In the genomic region with DNA sequence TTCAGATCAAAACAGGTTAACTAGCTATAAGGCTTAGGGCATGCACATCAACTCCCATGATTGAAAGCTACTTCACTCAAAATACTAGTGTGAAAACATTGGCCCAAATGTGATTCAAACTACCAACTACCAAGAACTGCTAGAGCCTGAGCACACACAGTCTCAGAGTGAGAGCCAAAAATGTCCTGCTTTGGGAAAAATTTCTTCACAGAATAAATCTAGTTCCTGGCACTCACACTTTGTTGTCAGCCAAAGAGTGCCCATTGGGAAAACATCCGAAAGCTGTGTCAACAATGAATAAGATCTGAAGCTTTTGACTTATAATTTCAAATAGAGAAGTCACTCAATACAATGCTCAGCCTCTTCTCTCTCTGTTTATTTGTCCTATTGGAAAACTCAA, we compare ENCODE assay signal across 34 cellular contexts.
"Had no signal": no experiment of that assay in that cellular context is flagged by ENCODE, and none has a peak within 500 bp of the region (broad histone marks: within the 10 kb centered on the region; RNA-seq: fewer than 3 reads in every experiment).

No MANE protein-coding gene starts in this region.

- H3K36me3 ChIP-seq: cardiac muscle cell, gastrocnemius medialis, neural progenitor cell, sigmoid colon, suprapubic skin, tibial nerve had no signal

- H3K27ac Mint-ChIP-seq: activated CD4-positive, alpha-beta memory T cell treated with anti-CD3 and anti-CD28 coated beads, Interleukin-2, amount 10 ng/mL, durations not matched to agents 7 days and 5 days; activated CD4-positive, alpha-beta T cell treated with anti-CD3 and anti-CD28 coated beads, Interleukin-2, amount 10 ng/mL, durations not matched to agents 7 days and 5 days; activated naive CD4-positive, alpha-beta T cell treated with anti-CD3 and anti-CD28 coated beads, Interleukin-2, amount 50 U/mL, for 72 hours; activated T-cell treated with anti-CD3 and anti-CD28 coated beads, Interleukin-2, amount 50 U/mL, for 24 hours; activated T-helper 2 cell treated with anti-CD3 and anti-CD28 coated beads, Interferon-gamma antibody, Interleukin-2, Interleukin-4, amounts not matched to agents 10 μg/mL and 5 μg/mL and 100 μg/mL, durations not matched to agents 14 hours and 24 hours and 36 hours; brain; effector memory CD8-positive, alpha-beta T cell; memory B cell; natural killer cell; neural progenitor cell; stimulated activated memory B cell treated with anti-CD40 and anti-IgM and Interleukin-4, amounts not matched to agents 10 μg/mL and 1 μg/mL and 100 μg/mL, for 72 hours; stimulated activated naive CD8-positive, alpha-beta T cell treated with anti-CD3 and anti-CD28 coated beads, Interleukin-15, amount 100 ng/mL, for 72 hours; T-helper 17 cell; WTC11 had no signal

- H3K9me3 ChIP-seq: gastrocnemius medialis, sigmoid colon, suprapubic skin, tibial nerve had no signal

- H3K4me1 ChIP-seq: gastrocnemius medialis, neural progenitor cell, sigmoid colon had no signal

- H3K4me3 Mint-ChIP-seq: activated CD4-positive, alpha-beta memory T cell treated with anti-CD3 and anti-CD28 coated beads, Interleukin-2, amount 10 ng/mL, durations not matched to agents 7 days and 5 days; activated CD4-positive, alpha-beta T cell treated with anti-CD3 and anti-CD28 coated beads, Interleukin-2, amount 10 ng/mL, durations not matched to agents 7 days and 5 days; activated T-cell treated with anti-CD3 and anti-CD28 coated beads, Interleukin-2, amount 50 U/mL, for 24 hours; brain; effector memory CD8-positive, alpha-beta T cell; memory B cell; natural killer cell; neural progenitor cell; stimulated activated memory B cell treated with anti-CD40 and anti-IgM and Interleukin-4, amounts not matched to agents 10 μg/mL and 1 μg/mL and 100 μg/mL, for 72 hours; stimulated activated naive CD8-positive, alpha-beta T cell treated with anti-CD3 and anti-CD28 coated beads, Interleukin-15, amount 100 ng/mL, for 72 hours; T-helper 17 cell; WTC11 had no signal

- H3K27me3 ChIP-seq: cardiac muscle cell, dorsolateral prefrontal cortex, gastrocnemius medialis, hepatocyte, neural progenitor cell, sigmoid colon, suprapubic skin, tibial nerve had no signal

- H3K36me3 Mint-ChIP-seq: activated naive CD4-positive, alpha-beta T cell treated with anti-CD3 and anti-CD28 coated beads, Interleukin-2, amount 50 U/mL, for 72 hours; brain; memory B cell; natural killer cell; neural progenitor cell; stimulated activated memory B cell treated with anti-CD40 and anti-IgM and Interleukin-4, amounts not matched to agents 10 μg/mL and 1 μg/mL and 100 μg/mL, for 72 hours had no signal

- H3K4me1 Mint-ChIP-seq: activated CD4-positive, alpha-beta memory T cell treated with anti-CD3 and anti-CD28 coated beads, Interleukin-2, amount 10 ng/mL, durations not matched to agents 7 days and 5 days; activated CD4-positive, alpha-beta T cell treated with anti-CD3 and anti-CD28 coated beads, Interleukin-2, amount 10 ng/mL, durations not matched to agents 7 days and 5 days; brain; memory B cell; natural killer cell; neural progenitor cell; stimulated activated memory B cell treated with anti-CD40 and anti-IgM and Interleukin-4, amounts not matched to agents 10 μg/mL and 1 μg/mL and 100 μg/mL, for 72 hours; stimulated activated naive CD8-positive, alpha-beta T cell treated with anti-CD3 and anti-CD28 coated beads, Interleukin-15, amount 100 ng/mL, for 72 hours; T-helper 17 cell; WTC11 had no signal

- ATAC-seq: activated naive CD4-positive, alpha-beta T cell treated with anti-CD3 and anti-CD28 coated beads, Interleukin-2, amount 50 U/mL, for 72 hours; effector memory CD8-positive, alpha-beta T cell; natural killer cell; SK-N-SH treated with all-trans-retinoic acid at 6 μM for 48 hours; stimulated activated memory B cell treated with anti-CD40 and anti-IgM and Interleukin-4, amounts not matched to agents 10 μg/mL and 1 μg/mL and 100 μg/mL, for 72 hours; stimulated activated naive CD8-positive, alpha-beta T cell treated with anti-CD3 and anti-CD28 coated beads, Interleukin-15, amount 100 ng/mL, for 72 hours; T-helper 17 cell; WTC11 had no signal

- H3K27me3 Mint-ChIP-seq: activated CD4-positive, alpha-beta memory T cell treated with anti-CD3 and anti-CD28 coated beads, Interleukin-2, amount 10 ng/mL, durations not matched to agents 7 days and 5 days; activated CD4-positive, alpha-beta T cell treated with anti-CD3 and anti-CD28 coated beads, Interleukin-2, amount 10 ng/mL, durations not matched to agents 7 days and 5 days; activated T-cell treated with anti-CD3 and anti-CD28 coated beads, Interleukin-2, amount 50 U/mL, for 24 hours; memory B cell; stimulated activated naive CD8-positive, alpha-beta T cell treated with anti-CD3 and anti-CD28 coated beads, Interleukin-15, amount 100 ng/mL, for 72 hours; T-helper 17 cell had no signal

- H3K27ac ChIP-seq: cardiac muscle cell, coronary artery, gastrocnemius medialis, hepatocyte, neural progenitor cell, sigmoid colon, suprapubic skin, tibial nerve had no signal

- H3K4me3 ChIP-seq: cardiac muscle cell, coronary artery, dorsolateral prefrontal cortex, gastrocnemius medialis, hepatocyte, neural progenitor cell, sigmoid colon, smooth muscle cell, suprapubic skin, tibial nerve had no signal

- H3K9me3 Mint-ChIP-seq: activated CD4-positive, alpha-beta memory T cell treated with anti-CD3 and anti-CD28 coated beads, Interleukin-2, amount 10 ng/mL, durations not matched to agents 7 days and 5 days; activated CD4-positive, alpha-beta T cell treated with anti-CD3 and anti-CD28 coated beads, Interleukin-2, amount 10 ng/mL, durations not matched to agents 7 days and 5 days had no signal

- DNase-seq: activated CD4-positive, alpha-beta memory T cell treated with anti-CD3 and anti-CD28 coated beads, Interleukin-2, amount 10 ng/mL, durations not matched to agents 7 days and 5 days; activated CD4-positive, alpha-beta T cell treated with anti-CD3 and anti-CD28 coated beads for 1 hour; activated CD4-positive, alpha-beta T cell treated with anti-CD3 and anti-CD28 coated beads, Interleukin-2, amount 10 ng/mL, durations not matched to agents 7 days and 5 days; activated CD8-positive, alpha-beta memory T cell treated with anti-CD3 and anti-CD28 coated beads, Interleukin-2, amount 50 U/mL, for 48 hours; activated T-cell treated with anti-CD3 and anti-CD28 coated beads, Interleukin-2, amount 50 U/mL, for 24 hours; effector memory CD8-positive, alpha-beta T cell; erythroblast; gastrocnemius medialis; glutamatergic neuron; left cardiac atrium; midbrain; natural killer cell; occipital lobe; sigmoid colon; stimulated activated CD4-positive, alpha-beta T cell treated with anti-CD3 and anti-CD28 coated beads, Interleukin-1b, Interleukin-23, amount 100 ng/mL, for 48 hours; stimulated activated CD4-positive, alpha-beta T cell treated with anti-CD3 and anti-CD28 coated beads, Interleukin-4, amount 100 ng/mL, for 4 hours; stimulated activated CD8-positive, alpha-beta memory T cell treated with anti-CD3 and anti-CD28 coated beads, Interleukin-4, amount 100 ng/mL, for 48 hours; stimulated activated naive CD8-positive, alpha-beta T cell treated with anti-CD3 and anti-CD28 coated beads, Interleukin-15, amount 100 ng/mL, for 72 hours; T-helper 17 cell had no signal
